13 cellular contexts compared by ENCODE assay signal in the genomic region with DNA sequence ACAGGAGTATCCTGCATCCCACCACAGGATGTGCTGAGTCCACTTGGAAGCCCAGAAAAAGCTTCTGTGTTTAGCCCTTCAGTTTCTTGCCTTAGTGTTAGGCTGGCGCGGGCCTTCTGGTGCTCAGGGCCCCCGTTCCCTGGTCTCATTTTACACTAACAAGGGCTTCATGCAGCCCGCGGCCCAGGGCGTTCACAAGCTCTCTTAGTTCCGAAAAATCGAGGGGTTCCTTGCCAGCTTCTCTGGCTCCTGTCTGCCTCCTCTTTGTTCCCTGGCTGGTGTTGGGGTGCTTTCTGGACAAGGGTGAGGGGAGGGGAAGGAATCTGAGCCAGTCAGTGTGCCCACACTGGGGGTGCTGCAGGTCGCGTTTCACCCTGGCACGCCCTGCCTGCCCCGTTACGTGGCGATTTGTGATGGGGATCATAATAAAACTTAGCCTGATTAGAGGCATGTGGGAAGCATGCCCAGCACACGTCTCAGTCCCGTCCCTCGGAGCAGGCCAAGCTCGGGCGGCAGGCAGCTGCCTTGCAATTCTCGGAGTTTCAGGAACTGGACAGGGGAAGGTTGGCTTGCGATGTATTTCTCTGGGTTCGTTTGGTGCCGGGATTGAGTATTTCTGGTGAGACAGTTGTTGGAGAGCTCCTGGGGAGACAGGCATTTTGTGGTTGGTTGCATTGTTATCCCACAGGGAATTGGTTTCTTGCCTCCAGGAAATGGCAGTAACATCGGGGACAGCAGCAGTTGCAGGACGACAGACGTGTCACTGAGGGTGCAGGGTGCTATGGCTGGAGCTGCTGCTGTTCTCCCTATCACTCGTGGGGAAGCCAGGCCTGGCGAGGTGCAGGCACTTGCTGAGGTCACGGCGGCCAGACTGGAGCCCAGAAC. TPM values are rescaled to one million over a fixed set of nuclear protein-coding genes. Genes with fewer than 3 reads are reported as not detected.
A peak's percentile ranks its signal among the peaks of the same experiment; 100 is the strongest.
DNase-seq lines count a peak whose midpoint lies in the region; ATAC-seq and TF ChIP-seq lines count a peak whose summit lies in the region.
"Had no signal": no experiment of that assay in that cellular context is flagged by ENCODE, and none has a peak within 500 bp of the region (broad histone marks: within the 10 kb centered on the region; RNA-seq: fewer than 3 reads in every experiment).

No MANE protein-coding gene starts in this region.

- peak overlapping the region in 9 of 11 experiments; percentile 46 to 88 (median 80); a peak in 18 of 22 replicates for H3K4me2 ChIP-seq in BLaER1 treated with 17β-estradiol and CSF1 and Interleukin-3, amounts not matched to agents 10 nM and 100 nM

- POLR2A ChIA-PET in RWPE1 (lab: Yijun Ruan, JAX; ENCODE audit: low non-redundant PET) = no interaction called here

- peaks cover 10 to 45% (median 26%) of the 10 kb centered on the region in 10 experiments for H3K4me1 ChIP-seq in BLaER1 treated with 17β-estradiol and CSF1 and Interleukin-3, amounts not matched to agents 10 nM and 100 nM
- peaks cover 16% of the 10 kb centered on the region for H3K4me1 ChIP-seq in cardiac muscle cell (ENCODE audit: low read depth)

- CTCF ChIA-PET in RWPE1 (lab: Yijun Ruan, JAX) = interaction anchor here (0.6 kb wide), 1 partner anchor 91 kb away, joined by 3 read pairs; no protein-coding TSS in a partner anchor

- H3K9ac ChIP-seq in BLaER1 treated with 17β-estradiol and CSF1 and Interleukin-3, amounts not matched to agents 10 nM and 100 nM = no peak overlapping the region
- H3K9ac ChIP-seq in SK-N-MC (ENCODE audit: insufficient read length) = no peak overlapping the region

- no peaks in the 10 kb centered on the region for H3K27me3 Mint-ChIP-seq in progenitor cell of endocrine pancreas

- H3K27me3 ChIP-seq in BLaER1 treated with 17β-estradiol and CSF1 and Interleukin-3, amounts not matched to agents 10 nM and 100 nM = peaks cover 0 to 3% (median 0%) of the 10 kb centered on the region in 11 experiments; a peak in 1 of 22 replicates
- H3K27me3 ChIP-seq in cardiac muscle cell = no peaks in the 10 kb centered on the region

- ATAC-seq in HG02885 (IDR thresholded peaks at IDR 0.05; ENCODE audit: poor library complexity, unreplicated experiment) = no peak
- ATAC-seq: esophagus mucosa, K562 had no signal

- H3K27ac Mint-ChIP-seq in progenitor cell of endocrine pancreas = peak overlapping the region; percentile 0
- H3K27ac Mint-ChIP-seq: naive B cell had no signal

- DNase-seq in SK-N-MC (ENCODE audit: low read depth, low spot score) (no peak), cardiac muscle cell (ENCODE audit: low read depth in 1 of 2, low spot score in 1 of 2) (peak; percentile 55 to 77), progenitor cell of endocrine pancreas (ENCODE audit: low spot score, unreplicated experiment) (no peak), RWPE1 (ENCODE audit: low spot score) (no peak), erythroblast (lab: John Stamatoyannopoulos, UW) (no peak), midbrain (lab: John Stamatoyannopoulos, UW) (no peak)
- DNase-seq: activated effector memory CD4-positive, alpha-beta T cell treated with Interleukin-2 at 50 U/mL for 16 hours; COR-L47; naive B cell had no signal

- TF ChIP-seq POLR2A in erythroblast (IDR thresholded peaks at IDR 0.05; ENCODE audit: low read length) = no peak

- H3K9me3 Mint-ChIP-seq in progenitor cell of endocrine pancreas (ENCODE audit: low read depth) = no peaks in the 10 kb centered on the region

- H3K4me3 ChIP-seq in BLaER1 treated with 17β-estradiol and CSF1 and Interleukin-3, amounts not matched to agents 10 nM and 100 nM = no peak overlapping the region
- H3K4me3 ChIP-seq in SK-N-MC (peak overlapping the region; percentile 6; the same call in 1 of the 2 replicates), cardiac muscle cell (no peak overlapping the region)
- H3K4me3 ChIP-seq: K562 had no signal

- H3K36me3 ChIP-seq in BLaER1 treated with 17β-estradiol and CSF1 and Interleukin-3, amounts not matched to agents 10 nM and 100 nM = no peaks in the 10 kb centered on the region
- peaks cover 9% of the 10 kb centered on the region; the same call in 1 of the 2 replicates for H3K36me3 ChIP-seq in SK-N-MC (ENCODE audit: insufficient read depth, low read length)
- no peaks in the 10 kb centered on the region for H3K36me3 ChIP-seq in cardiac muscle cell

- H3K9me3 ChIP-seq in BLaER1 treated with 17β-estradiol and CSF1 and Interleukin-3, amounts not matched to agents 10 nM and 100 nM (replicated peaks in 1 of 11) = peaks cover 2 to 6% (median 5%) of the 10 kb centered on the region in 11 experiments; a peak in 18 of 22 replicates
- H3K9me3 ChIP-seq in SK-N-MC (ENCODE audit: low read depth, low read length) (no peaks in the 10 kb centered on the region), cardiac muscle cell (ENCODE audit: low read depth) (no peaks in the 10 kb centered on the region)

- H3K4me1 Mint-ChIP-seq in progenitor cell of endocrine pancreas (ENCODE audit: low read depth) = peaks cover 42% of the 10 kb centered on the region

- no peaks in the 10 kb centered on the region for H4K20me1 ChIP-seq in BLaER1 treated with 17β-estradiol and CSF1 and Interleukin-3, amounts not matched to agents 10 nM and 100 nM

- H3K4me3 Mint-ChIP-seq in progenitor cell of endocrine pancreas (ENCODE audit: low read depth) = no peak overlapping the region
- H3K4me3 Mint-ChIP-seq: naive B cell had no signal

- TF ChIP-seq CTCF in cardiac muscle cell (IDR thresholded peaks at IDR 0.05; ENCODE audit: low read depth, low read length) (no peak), progenitor cell of endocrine pancreas (IDR thresholded peaks at IDR 0.05; ENCODE audit: unreplicated experiment) (no peak), RWPE1 (conservative IDR thresholded peaks at IDR 0.05; ENCODE audit: low read depth) (no peak)

- no peak overlapping the region for H3K27ac ChIP-seq in BLaER1 treated with 17β-estradiol and CSF1 and Interleukin-3, amounts not matched to agents 10 nM and 100 nM
- H3K27ac ChIP-seq in SK-N-MC (no peak overlapping the region), cardiac muscle cell (peak overlapping the region; percentile 55), RWPE1 (no peak overlapping the region)

- peaks cover 11% of the 10 kb centered on the region for H3K36me3 Mint-ChIP-seq in progenitor cell of endocrine pancreas (ENCODE audit: insufficient read depth)

RNA-seq across cellular contexts. Expression of a gene that starts 22.9 kb away (rescaled TPM):
- total RNA-seq in cardiac muscle cell (55.0 and 71.3 TPM in 2 replicates), progenitor cell of endocrine pancreas (45.7 and 49.0 TPM in 2 replicates)
- polyA plus RNA-seq in cardiac muscle cell = 35.8 and 48.5 TPM in 2 replicates

Comparison
In these comparisons a context has a peak if more than half of its experiments do, and no peak if none do; other contexts are left out.
1. DNase-seq: peak in cardiac muscle cell (2 of 2); none in SK-N-MC (single experiment), progenitor cell of endocrine pancreas (single experiment), RWPE1 (single experiment), erythroblast (0 of 2) and midbrain (single experiment).